ENCODE assay signal across 1 cellular context in genomic region chr12:47736216-47736615, GRCh38.
TF ChIP-seq lines count a peak whose summit lies in the region.

No MANE protein-coding gene starts in this region.

TF ChIP-seq in K562, 482 proteins besides CTCF, POLR2A, EP300 and RAD21:
- TF ChIP-seq ZNF740 (CRISPR knock-in tag; IDR thresholded peaks at IDR 0.05) (no peak), ZNF740 (tag; IDR thresholded peaks at IDR 0.05) (no peak), ZNF3 (CRISPR knock-in tag; IDR thresholded peaks at IDR 0.05) (no peak)
TF ChIP-seq in K562: peak in this region for 0.
